1 cellular context compared by ENCODE assay signal in the genomic region with DNA sequence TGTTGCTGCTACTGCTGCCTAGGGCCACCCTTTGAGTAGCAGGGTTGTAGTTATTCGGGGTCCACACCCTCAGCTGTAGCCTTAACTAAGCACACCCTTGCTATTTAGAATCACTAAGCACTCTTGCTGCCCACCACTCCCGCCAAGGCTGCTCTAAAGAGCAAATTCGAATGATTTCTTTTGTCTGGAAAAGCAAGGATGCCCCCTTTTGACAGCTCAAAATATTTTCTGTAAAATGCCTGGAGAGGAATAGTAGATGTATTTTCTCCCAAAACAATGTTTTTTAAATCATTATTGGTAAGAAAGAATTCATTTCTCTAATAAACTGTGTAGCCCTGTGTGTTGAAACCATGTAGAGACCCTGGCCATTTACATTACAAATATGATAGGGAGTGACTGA.
TF ChIP-seq lines count a peak whose summit lies in the region.

No MANE protein-coding gene starts in this region.

TF ChIP-seq in GM23338, 12 proteins besides CTCF, POLR2A, EP300 and RAD21 (continued from another document):
- TF ChIP-seq, protein P1, sequence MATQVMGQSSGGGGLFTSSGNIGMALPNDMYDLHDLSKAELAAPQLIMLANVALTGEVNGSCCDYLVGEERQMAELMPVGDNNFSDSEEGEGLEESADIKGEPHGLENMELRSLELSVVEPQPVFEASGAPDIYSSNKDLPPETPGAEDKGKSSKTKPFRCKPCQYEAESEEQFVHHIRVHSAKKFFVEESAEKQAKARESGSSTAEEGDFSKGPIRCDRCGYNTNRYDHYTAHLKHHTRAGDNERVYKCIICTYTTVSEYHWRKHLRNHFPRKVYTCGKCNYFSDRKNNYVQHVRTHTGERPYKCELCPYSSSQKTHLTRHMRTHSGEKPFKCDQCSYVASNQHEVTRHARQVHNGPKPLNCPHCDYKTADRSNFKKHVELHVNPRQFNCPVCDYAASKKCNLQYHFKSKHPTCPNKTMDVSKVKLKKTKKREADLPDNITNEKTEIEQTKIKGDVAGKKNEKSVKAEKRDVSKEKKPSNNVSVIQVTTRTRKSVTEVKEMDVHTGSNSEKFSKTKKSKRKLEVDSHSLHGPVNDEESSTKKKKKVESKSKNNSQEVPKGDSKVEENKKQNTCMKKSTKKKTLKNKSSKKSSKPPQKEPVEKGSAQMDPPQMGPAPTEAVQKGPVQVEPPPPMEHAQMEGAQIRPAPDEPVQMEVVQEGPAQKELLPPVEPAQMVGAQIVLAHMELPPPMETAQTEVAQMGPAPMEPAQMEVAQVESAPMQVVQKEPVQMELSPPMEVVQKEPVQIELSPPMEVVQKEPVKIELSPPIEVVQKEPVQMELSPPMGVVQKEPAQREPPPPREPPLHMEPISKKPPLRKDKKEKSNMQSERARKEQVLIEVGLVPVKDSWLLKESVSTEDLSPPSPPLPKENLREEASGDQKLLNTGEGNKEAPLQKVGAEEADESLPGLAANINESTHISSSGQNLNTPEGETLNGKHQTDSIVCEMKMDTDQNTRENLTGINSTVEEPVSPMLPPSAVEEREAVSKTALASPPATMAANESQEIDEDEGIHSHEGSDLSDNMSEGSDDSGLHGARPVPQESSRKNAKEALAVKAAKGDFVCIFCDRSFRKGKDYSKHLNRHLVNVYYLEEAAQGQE (IDR thresholded peaks at IDR 0.05; ENCODE audit: unreplicated experiment): no peak
- TF ChIP-seq STAT1 (IDR thresholded peaks at IDR 0.05; ENCODE audit: unreplicated experiment): no peak
- TF ChIP-seq POLR2AphosphoS5 (IDR thresholded peaks at IDR 0.05; ENCODE audit: low read depth): no peak
TF ChIP-seq in GM23338: peak in this region for 0.
